1 cellular context compared by ENCODE assay signal in the genomic region with DNA sequence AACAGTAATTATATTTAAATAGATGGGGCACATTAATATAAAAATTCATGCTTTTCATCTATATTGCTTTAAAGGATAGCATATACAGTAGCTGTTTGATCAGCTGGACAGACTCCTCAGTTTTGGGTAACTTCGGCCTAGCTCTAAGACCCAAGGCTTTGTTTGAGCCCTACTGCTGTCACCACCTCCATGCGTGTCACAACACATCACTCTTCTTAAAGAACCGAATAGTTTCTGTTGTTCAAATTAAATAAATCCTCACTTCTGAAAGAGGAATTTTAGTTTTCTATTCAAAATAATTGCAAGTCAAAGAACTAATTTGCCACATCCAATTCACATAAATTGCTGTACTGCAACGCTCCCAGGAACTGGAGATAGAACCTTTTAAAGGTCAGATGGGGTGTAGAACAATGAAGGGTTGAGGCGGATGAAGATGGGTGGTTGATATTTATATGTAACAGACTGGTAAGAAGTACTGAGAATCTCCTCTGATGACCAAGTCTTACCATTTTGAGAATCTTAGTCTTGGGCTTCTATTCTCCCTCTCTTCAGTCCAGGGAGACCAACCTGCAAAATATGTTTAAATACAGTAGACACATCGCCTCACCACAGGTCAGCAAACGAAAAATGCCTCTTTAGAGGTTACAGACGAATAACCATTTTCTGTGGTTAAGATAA.
TF ChIP-seq lines count a peak whose summit lies in the region.

No MANE protein-coding gene starts in this region.

TF ChIP-seq in IMR-90, 13 proteins besides CTCF, POLR2A, EP300 and RAD21 (continued from another document):
- TF ChIP-seq CEBPB (IDR thresholded peaks at IDR 0.05; ENCODE audit: low read depth, low read length) (no peak), MAZ (IDR thresholded peaks at IDR 0.05; ENCODE audit: borderline replicate concordance, low read depth, low read length) (no peak), SMC3 (IDR thresholded peaks at IDR 0.05; ENCODE audit: low read depth, low read length) (no peak), NFE2L2 (IDR thresholded peaks at IDR 0.05; ENCODE audit: low read depth, low read length) (no peak), CHD1 (IDR thresholded peaks at IDR 0.05; ENCODE audit: low read depth, low read length) (no peak), MAFK (IDR thresholded peaks at IDR 0.05; ENCODE audit: low read depth, low read length) (no peak)
- TF ChIP-seq, protein P1, sequence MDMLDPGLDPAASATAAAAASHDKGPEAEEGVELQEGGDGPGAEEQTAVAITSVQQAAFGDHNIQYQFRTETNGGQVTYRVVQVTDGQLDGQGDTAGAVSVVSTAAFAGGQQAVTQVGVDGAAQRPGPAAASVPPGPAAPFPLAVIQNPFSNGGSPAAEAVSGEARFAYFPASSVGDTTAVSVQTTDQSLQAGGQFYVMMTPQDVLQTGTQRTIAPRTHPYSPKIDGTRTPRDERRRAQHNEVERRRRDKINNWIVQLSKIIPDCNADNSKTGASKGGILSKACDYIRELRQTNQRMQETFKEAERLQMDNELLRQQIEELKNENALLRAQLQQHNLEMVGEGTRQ (IDR thresholded peaks at IDR 0.05; ENCODE audit: low read depth, low read length): no peak
